ENCODE assay signal across 8 cellular contexts in genomic region chr19:47446534-47447469, GRCh38.
A peak's percentile ranks its signal among the peaks of the same experiment; 100 is the strongest.
DNase-seq lines count a peak whose midpoint lies in the region; ATAC-seq and TF ChIP-seq lines count a peak whose summit lies in the region.

No MANE protein-coding gene starts in this region.

- H3K36me3 ChIP-seq in neuron (ENCODE audit: insufficient read depth, low read length): no peaks in the 10 kb centered on the region
- no peaks in the 10 kb centered on the region for H3K36me3 ChIP-seq in MM.1S (replicated peaks; ENCODE audit: insufficient read depth, low read length)

- no peaks in the 10 kb centered on the region for H3K9me2 ChIP-seq in MM.1S (replicated peaks; ENCODE audit: insufficient read depth, low read length)

- peaks cover 60% of the 10 kb centered on the region for H3K27me3 ChIP-seq in neuron (ENCODE audit: insufficient read depth, low read length)
- peaks cover 83% of the 10 kb centered on the region for H3K27me3 ChIP-seq in MM.1S (replicated peaks; ENCODE audit: insufficient read depth, low read length)

- no peak overlapping the region for H3K9ac ChIP-seq in MM.1S (ENCODE audit: low read length)

- no peak for TF ChIP-seq CTCF in MM.1S (IDR thresholded peaks at IDR 0.05; ENCODE audit: low read length)

- H4K20me1 ChIP-seq in MM.1S (ENCODE audit: insufficient read depth, low read length): no peaks in the 10 kb centered on the region

- no peaks in the 10 kb centered on the region for H3K9me3 ChIP-seq in neuron (ENCODE audit: low read length)
- no peaks in the 10 kb centered on the region for H3K9me3 ChIP-seq in MM.1S (replicated peaks; ENCODE audit: insufficient read depth, low read length)

- H3K27ac ChIP-seq in MM.1S (ENCODE audit: low read length): no peak overlapping the region

- ATAC-seq in HG03095 (IDR thresholded peaks at IDR 0.05; ENCODE audit: unreplicated experiment): no peak

- DNase-seq in ELR (ENCODE audit: low read depth) (peak; percentile 15), NCI-H226 (peak; percentile 28), cerebellar cortex (ENCODE audit: low spot score) (peak; percentile 73), MM.1S (no peak), NCI-H1092 treated with DMSO at 0.1 percent for 48 hours (lab: John Stamatoyannopoulos, UW) (no peak), inferior parietal cortex (ENCODE audit: extremely low spot score) (no peak)

- no peak overlapping the region for H3K4me2 ChIP-seq in MM.1S (ENCODE audit: low read depth, low read length)

- H3F3A ChIP-seq in MM.1S (ENCODE audit: insufficient read depth, low read length): no peaks in the 10 kb centered on the region

- H3K4me1 ChIP-seq in neuron (ENCODE audit: insufficient read depth, low read length) (peaks cover 4% of the 10 kb centered on the region), MM.1S (ENCODE audit: low read length) (no peaks in the 10 kb centered on the region)

- H3K4me3 ChIP-seq in neuron (ENCODE audit: low read length) (peak overlapping the region; percentile 5), MM.1S (ENCODE audit: low read length) (no peak overlapping the region)

- no peaks in the 10 kb centered on the region for H3K79me2 ChIP-seq in MM.1S (ENCODE audit: low read length)

- H2AFZ ChIP-seq in neuron (ENCODE audit: low read depth, low read length) (no peak overlapping the region), MM.1S (ENCODE audit: low read length) (no peak overlapping the region)

Comparison
In these comparisons a context has a peak if more than half of its experiments do, and no peak if none do; other contexts are left out.
1. DNase-seq: peak in ELR (single experiment), NCI-H226 (single experiment) and cerebellar cortex (single experiment); none in MM.1S (single experiment), NCI-H1092 treated with DMSO at 0.1 percent for 48 hours (single experiment) and inferior parietal cortex (single experiment).